Comparison of ENCODE assay signal across 20 cellular contexts in genomic region chr7:567305-567883, GRCh38. TPM values are rescaled to one million over a fixed set of nuclear protein-coding genes. Genes with fewer than 3 reads are reported as not detected.
DNase-seq lines count a peak whose midpoint lies in the region; ATAC-seq and TF ChIP-seq lines count a peak whose summit lies in the region.
"Had no signal": no experiment of that assay in that cellular context is flagged by ENCODE, and none has a peak within 500 bp of the region (broad histone marks: within the 10 kb centered on the region; RNA-seq: fewer than 3 reads in every experiment).

No MANE protein-coding gene starts in this region.

- no peaks in the 10 kb centered on the region for H3K4me1 Mint-ChIP-seq in stimulated activated naive B cell treated with anti-CD40 and anti-IgM and Interleukin-4, amounts not matched to agents 10 μg/mL and 1 μg/mL and 100 μg/mL, for 72 hours
- H3K4me1 Mint-ChIP-seq: B cell had no signal

- H3K27me3 Mint-ChIP-seq in stimulated activated naive B cell treated with anti-CD40 and anti-IgM and Interleukin-4, amounts not matched to agents 10 μg/mL and 1 μg/mL and 100 μg/mL, for 72 hours = no peaks in the 10 kb centered on the region
- H3K27me3 Mint-ChIP-seq: B cell; CD4-positive, CD25-positive, alpha-beta regulatory T cell had no signal

- H3K36me3 ChIP-seq in heart right ventricle (no peaks in the 10 kb centered on the region), SJCRH30 (no peaks in the 10 kb centered on the region)
- H3K36me3 ChIP-seq: BLaER1 had no signal

- H3K9me3 ChIP-seq in heart right ventricle (no peaks in the 10 kb centered on the region), right cardiac atrium (ENCODE audit: control insufficient read depth, low read length) (no peaks in the 10 kb centered on the region), SJCRH30 (replicated peaks) (no peaks in the 10 kb centered on the region)
- H3K9me3 ChIP-seq: BLaER1, Caco-2 had no signal

- intact Hi-C loops in heart right ventricle (cut with DNase I) (no loop called here), right cardiac atrium (cut with DNase I) (no loop called here)

- peak overlapping the region in 6 of 10 donors; percentile 55 to 88 (median 66) for H3K27ac ChIP-seq in heart right ventricle
- no peak overlapping the region for H3K27ac ChIP-seq in right cardiac atrium (ENCODE audit: low read length)
- H3K27ac ChIP-seq in SJCRH30 = peak overlapping the region; percentile 94
- H3K27ac ChIP-seq in coronary artery = peak overlapping the region; percentile 66 to 87
- H3K27ac ChIP-seq: 22Rv1, C4-2B, GM23248 had no signal

- no peak for DNase-seq in heart right ventricle
- DNase-seq in right cardiac atrium = no peak
- no peak for DNase-seq in SJCRH30
- DNase-seq in coronary artery (ENCODE audit: low spot score) = no peak
- DNase-seq in stimulated activated naive B cell treated with anti-CD40 and anti-IgM and Interleukin-4, amounts not matched to agents 10 μg/mL and 1 μg/mL and 100 μg/mL, for 72 hours = no peak
- no peak for DNase-seq in SKM-1 (lab: John Stamatoyannopoulos, UW; ENCODE audit: unreplicated experiment)
- DNase-seq in ecto neural progenitor cell (ENCODE audit: low spot score) = no peak
- DNase-seq: Caco-2; CD4-positive, CD25-positive, alpha-beta regulatory T cell; CD8-positive, alpha-beta T cell; DMS153; DND-41; GM23248; H9; HFFc6 had no signal

- H3K27ac Mint-ChIP-seq in stimulated activated naive B cell treated with anti-CD40 and anti-IgM and Interleukin-4, amounts not matched to agents 10 μg/mL and 1 μg/mL and 100 μg/mL, for 72 hours = no peak overlapping the region
- H3K27ac Mint-ChIP-seq: B cell; CD4-positive, CD25-positive, alpha-beta regulatory T cell; CD8-positive, alpha-beta T cell; H9; HFFc6 had no signal

- H3K27me3 ChIP-seq in heart right ventricle (no peaks in the 10 kb centered on the region), right cardiac atrium (ENCODE audit: control insufficient read depth, insufficient read depth) (no peaks in the 10 kb centered on the region), SJCRH30 (no peaks in the 10 kb centered on the region)
- H3K27me3 ChIP-seq: BLaER1 had no signal

- H3K4me3 Mint-ChIP-seq in stimulated activated naive B cell treated with anti-CD40 and anti-IgM and Interleukin-4, amounts not matched to agents 10 μg/mL and 1 μg/mL and 100 μg/mL, for 72 hours = no peak overlapping the region
- H3K4me3 Mint-ChIP-seq: B cell; CD4-positive, CD25-positive, alpha-beta regulatory T cell; CD8-positive, alpha-beta T cell; H9; HFFc6 had no signal

- ATAC-seq in heart right ventricle (no peak), right cardiac atrium (no peak)
- ATAC-seq in stimulated activated naive B cell treated with anti-CD40 and anti-IgM and Interleukin-4, amounts not matched to agents 10 μg/mL and 1 μg/mL and 100 μg/mL, for 72 hours (replicated peaks) = no peak
- ATAC-seq: CD8-positive, alpha-beta T cell; HCT116 had no signal

- TF ChIP-seq CTCF in heart right ventricle (IDR thresholded peaks at IDR 0.05) = no peak
- TF ChIP-seq CTCF in coronary artery (IDR thresholded peaks at IDR 0.05) = no peak

- WGBS in heart right ventricle, 2 donors = 97 to 98% methylated on average over 2 of the region's 3 CpGs
- WGBS in right cardiac atrium = 98% methylated on average over 2 of the region's 3 CpGs

- H3K36me3 Mint-ChIP-seq in stimulated activated naive B cell treated with anti-CD40 and anti-IgM and Interleukin-4, amounts not matched to agents 10 μg/mL and 1 μg/mL and 100 μg/mL, for 72 hours = peaks cover 5 to 12% of the 10 kb centered on the region in 2 donors
- H3K36me3 Mint-ChIP-seq: CD4-positive, CD25-positive, alpha-beta regulatory T cell had no signal

- H3K4me1 ChIP-seq in heart right ventricle (peaks cover 9 to 46% (median 24%) of the 10 kb centered on the region in 9 donors), right cardiac atrium (ENCODE audit: control insufficient read depth, insufficient read depth, low read length) (peaks cover 6% of the 10 kb centered on the region), SJCRH30 (peaks cover 26% of the 10 kb centered on the region)
- H3K4me1 ChIP-seq: Caco-2 had no signal

- H3K4me3 ChIP-seq in heart right ventricle (no peak overlapping the region), right cardiac atrium (ENCODE audit: low read length) (no peak overlapping the region), SJCRH30 (no peak overlapping the region), coronary artery (no peak overlapping the region)
- H3K4me3 ChIP-seq: BLaER1, GM23248 had no signal

- H3K9me3 Mint-ChIP-seq in stimulated activated naive B cell treated with anti-CD40 and anti-IgM and Interleukin-4, amounts not matched to agents 10 μg/mL and 1 μg/mL and 100 μg/mL, for 72 hours = no peaks in the 10 kb centered on the region
- H3K9me3 Mint-ChIP-seq: CD4-positive, CD25-positive, alpha-beta regulatory T cell; CD8-positive, alpha-beta T cell; H9; HFFc6 had no signal

RNA-seq across cellular contexts. Expression of gene PDGFA, which starts 47.7 kb away (rescaled TPM):
- total RNA-seq in heart right ventricle (10 to 100 TPM; 16.7 to 38.5 (median 27.9) TPM), right cardiac atrium (10 to 100 TPM; 32.2 to 44.3 (median 38.4) TPM)
- polyA plus RNA-seq in heart right ventricle (10 to 100 TPM; 14.3 to 18.3 TPM), right cardiac atrium (18.3 TPM)
- total RNA-seq in SJCRH30 (2014; rRNA removed; shearing (Covaris generic)) = 26.9 and 31.6 TPM in 2 replicates
- polyA plus RNA-seq: CD4-positive, CD25-positive, alpha-beta regulatory T cell had no signal
